ENCODE assay signal across 23 cellular contexts in genomic region chr2:196555726-196556125, GRCh38. TPM values are rescaled to one million over a fixed set of nuclear protein-coding genes. Genes with fewer than 3 reads are reported as not detected.
DNase-seq lines count a peak whose midpoint lies in the region; ATAC-seq and TF ChIP-seq lines count a peak whose summit lies in the region.
"Had no signal": no experiment of that assay in that cellular context is flagged by ENCODE, and none has a peak within 500 bp of the region (broad histone marks: within the 10 kb centered on the region; RNA-seq: fewer than 3 reads in every experiment).

No MANE protein-coding gene starts in this region.

- H3K4me1 ChIP-seq in endodermal cell (ENCODE audit: control insufficient read depth, insufficient read depth, low read length) = peaks cover 3% of the 10 kb centered on the region

- WGBS in endodermal cell (ENCODE audit: insufficient coverage in 1 of 2, insufficient read length in 1 of 2), 2 experiments = 92 to 100% methylated on average over 1 of the region's 1 CpG

- no peak for ATAC-seq in HG02970 (IDR thresholded peaks at IDR 0.05; ENCODE audit: low FRiP score, unreplicated experiment)
- ATAC-seq in HG02870 (IDR thresholded peaks at IDR 0.05; ENCODE audit: unreplicated experiment) = no peak

- peak; percentile 46 for DNase-seq in activated CD4-positive, alpha-beta T cell treated with anti-CD3 and anti-CD28 coated beads, Interleukin-2, amount 10 ng/mL, durations not matched to agents 24 days and 14 days
- DNase-seq in activated CD4-positive, alpha-beta T cell treated with anti-CD3 and anti-CD28 coated beads, Interleukin-2, amount 50 U/mL, for 4 hours = no peak
- DNase-seq in M059J (ENCODE audit: low read depth) (peak; percentile 59), SK-N-DZ (ENCODE audit: low spot score) (peak; percentile 47), endodermal cell (no peak)
- DNase-seq: 8988T, ACHN, Calu3, GF-D8, H7, NCI-H1092, NCI-H1417 treated with DMSO at 0.1 percent for 48 hours, NCI-H1694 treated with DMSO at 0.1 percent for 48 hours, NCI-H2081 treated with DMSO at 0.1 percent for 48 hours, NCI-H526, SHP77, T-helper 1 cell had no signal

- TF ChIP-seq CTCF in endodermal cell (conservative IDR thresholded peaks at IDR 0.05) = no peak

- no peaks in the 10 kb centered on the region for H3K36me3 Mint-ChIP-seq in activated CD4-positive, alpha-beta T cell treated with anti-CD3 and anti-CD28 coated beads, Interleukin-2, amount 10 ng/mL, durations not matched to agents 24 days and 14 days (ENCODE audit: low read depth)
- H3K36me3 Mint-ChIP-seq in endodermal cell (ENCODE audit: low read depth) = peaks cover 3% of the 10 kb centered on the region

- peaks cover 26% of the 10 kb centered on the region for H3K27me3 Mint-ChIP-seq in activated CD4-positive, alpha-beta T cell treated with anti-CD3 and anti-CD28 coated beads, Interleukin-2, amount 10 ng/mL, durations not matched to agents 24 days and 14 days
- no peaks in the 10 kb centered on the region for H3K27me3 Mint-ChIP-seq in endodermal cell (ENCODE audit: insufficient read depth)

- no peak overlapping the region for H3K4me3 Mint-ChIP-seq in activated CD4-positive, alpha-beta T cell treated with anti-CD3 and anti-CD28 coated beads, Interleukin-2, amount 10 ng/mL, durations not matched to agents 24 days and 14 days
- no peak overlapping the region for H3K4me3 Mint-ChIP-seq in endodermal cell
- H3K4me3 Mint-ChIP-seq: IgD-negative memory B cell had no signal

- H3K27ac Mint-ChIP-seq in activated CD4-positive, alpha-beta T cell treated with anti-CD3 and anti-CD28 coated beads, Interleukin-2, amount 10 ng/mL, durations not matched to agents 24 days and 14 days = no peak overlapping the region
- no peak overlapping the region for H3K27ac Mint-ChIP-seq in endodermal cell
- H3K27ac Mint-ChIP-seq: IgD-negative memory B cell had no signal

- no peaks in the 10 kb centered on the region for H3K9me3 Mint-ChIP-seq in activated CD4-positive, alpha-beta T cell treated with anti-CD3 and anti-CD28 coated beads, Interleukin-2, amount 10 ng/mL, durations not matched to agents 24 days and 14 days
- peaks cover 6% of the 10 kb centered on the region for H3K9me3 Mint-ChIP-seq in endodermal cell
- H3K9me3 Mint-ChIP-seq: IgD-negative memory B cell had no signal

- intact Hi-C loops in activated CD4-positive, alpha-beta T cell treated with anti-CD3 and anti-CD28 coated beads, Interleukin-2, amount 10 ng/mL, durations not matched to agents 24 days and 14 days (cut with micrococcal nuclease) = no loop called here

- H3K4me3 ChIP-seq in endodermal cell (ENCODE audit: low read length) = no peak overlapping the region

- H3K36me3 ChIP-seq in endodermal cell (ENCODE audit: control insufficient read depth, insufficient read depth, low read length) = no peaks in the 10 kb centered on the region

- H3K27ac ChIP-seq in endodermal cell (ENCODE audit: low read depth, low read length) = no peak overlapping the region
- H3K27ac ChIP-seq: HL-60, KMS-11, RWPE1 had no signal

- no peaks in the 10 kb centered on the region for H3K27me3 ChIP-seq in endodermal cell (ENCODE audit: control insufficient read depth, insufficient read depth, low read length, poor library complexity, severe bottlenecking)

- no peak overlapping the region for H3K9ac ChIP-seq in endodermal cell (ENCODE audit: extremely low read depth, low read length, poor library complexity, severe bottlenecking)
- H3K9ac ChIP-seq: KMS-11 had no signal

- peaks cover 5% of the 10 kb centered on the region for H3K9me3 ChIP-seq in endodermal cell (ENCODE audit: control insufficient read depth, low read length)

- no peaks in the 10 kb centered on the region for H3K4me1 Mint-ChIP-seq in activated CD4-positive, alpha-beta T cell treated with anti-CD3 and anti-CD28 coated beads, Interleukin-2, amount 10 ng/mL, durations not matched to agents 24 days and 14 days
- H3K4me1 Mint-ChIP-seq in endodermal cell = peaks cover 11% of the 10 kb centered on the region
- H3K4me1 Mint-ChIP-seq: IgD-negative memory B cell had no signal

RNA-seq across cellular contexts. Expression of gene HECW2, which starts 37.6 kb away (rescaled TPM):
- total RNA-seq in activated CD4-positive, alpha-beta T cell treated with anti-CD3 and anti-CD28 coated beads, Interleukin-2, amount 10 ng/mL, durations not matched to agents 24 days and 14 days = 0.50 and 0.63 TPM in 2 replicates
- 0.94 and 3.4 TPM in 2 replicates for total RNA-seq in M059J (2014; rRNA removed; shearing (Covaris generic))
- 1.8 and 3.7 TPM in 2 replicates for polyA plus RNA-seq in SK-N-DZ (2014; cell fraction: cytosol; rRNA removed)
- polyA plus RNA-seq in SK-N-DZ (2014; cell fraction: nucleus; rRNA removed) = 2.1 and 3.3 TPM in 2 replicates
- 10 to 100 TPM; 15.6 to 15.8 TPM for total RNA-seq in endodermal cell
- 4.4 TPM for polyA plus RNA-seq in endodermal cell (2013, experiment 1 of 2)
- polyA plus RNA-seq in endodermal cell (2013, experiment 2 of 2) = 5.9 TPM

Comparison
In these comparisons a context has a peak if more than half of its experiments do, and no peak if none do; other contexts are left out.
1. DNase-seq: peak in activated CD4-positive, alpha-beta T cell treated with anti-CD3 and anti-CD28 coated beads, Interleukin-2, amount 10 ng/mL, durations not matched to agents 24 days and 14 days (single experiment), M059J (single experiment) and SK-N-DZ (single experiment); none in activated CD4-positive, alpha-beta T cell treated with anti-CD3 and anti-CD28 coated beads, Interleukin-2, amount 50 U/mL, for 4 hours (0 of 2) and endodermal cell (single experiment).